8 cellular contexts compared by ENCODE assay signal in the genomic region with DNA sequence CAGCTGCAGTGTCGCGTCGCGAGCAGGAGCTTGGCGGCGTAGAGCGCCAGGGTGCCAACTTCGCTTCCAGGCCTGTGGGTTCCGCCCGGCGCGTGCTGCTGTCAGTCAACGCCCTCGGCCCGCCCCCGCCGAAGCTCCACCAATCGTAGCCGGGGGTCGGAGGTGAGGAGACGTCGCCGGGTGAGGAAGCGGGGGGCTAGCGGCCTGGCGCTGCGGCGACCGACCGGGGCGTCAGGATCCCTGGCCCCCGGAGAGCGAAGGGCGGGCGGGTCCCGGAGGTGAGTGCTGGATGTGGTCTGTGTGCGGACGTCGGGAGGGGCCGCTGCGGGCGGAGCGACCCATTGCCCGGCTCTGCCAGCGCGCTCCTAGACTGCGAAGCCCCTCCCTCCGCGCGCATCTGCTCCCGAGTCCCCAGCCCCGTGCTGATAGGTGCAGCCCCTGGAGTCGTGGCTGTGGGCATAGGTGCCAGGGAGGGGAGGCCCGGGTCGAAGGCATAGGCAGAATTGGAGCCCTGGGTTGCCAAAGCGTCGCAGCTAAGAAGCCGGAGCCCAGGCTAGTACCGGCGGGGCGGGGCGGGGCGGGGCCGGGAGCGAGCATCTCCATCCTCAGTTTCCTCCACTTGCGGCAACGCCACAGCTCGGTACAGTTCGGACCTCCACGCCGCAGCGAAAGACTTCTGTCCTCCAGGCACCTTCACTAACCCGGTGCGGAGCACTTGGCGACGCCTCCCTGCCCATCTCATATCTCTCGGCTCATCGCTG. TPM values are rescaled to one million over a fixed set of nuclear protein-coding genes. Genes with fewer than 3 reads are reported as not detected.
DNase-seq lines count a peak whose midpoint lies in the region; ATAC-seq and TF ChIP-seq lines count a peak whose summit lies in the region.

A gene (plus strand): TSS at position 165 of the 761 bp plus-strand sequence. CDS start 6,386 bp downstream, outside the sequence.

- peaks cover 23 to 46% of the 10 kb centered on the region in 2 donors for H3K4me1 Mint-ChIP-seq in immature natural killer cell

- intact Hi-C loops in spleen (cut with DNase I; ENCODE audit: low total_unique reads) = no loop called here

- TF ChIP-seq POLR2A in spleen (IDR thresholded peaks at IDR 0.05) = no peak

- H3K9me3 Mint-ChIP-seq in immature natural killer cell = no peaks in the 10 kb centered on the region

- no peaks in the 10 kb centered on the region for H3K9me3 ChIP-seq in spleen

- no peaks in the 10 kb centered on the region for H3K27me3 ChIP-seq in spleen (replicated peaks in 1 of 7)

- TF ChIP-seq CTCF in AG04449 (IDR thresholded peaks at IDR 0.05; ENCODE audit: insufficient read depth, low read length, missing control alignments) (no peak), WI38 (IDR thresholded peaks at IDR 0.05; ENCODE audit: low read depth, low read length) (no peak), cardiac fibroblast (IDR thresholded peaks at IDR 0.05; ENCODE audit: low read depth, low read length) (no peak), spleen (IDR thresholded peaks at IDR 0.05 in 8 of 11, conservative IDR thresholded peaks at IDR 0.05 in 3 of 11) (peak in 2 of 11 experiments; percentile 19 to 23)

- H3K27ac ChIP-seq in spleen = peak within 1 kb of the TSS; percentile 87 to 96 (median 92)

- H3K4me3 ChIP-seq in AG04449 (ENCODE audit: low read depth, low read length) = peak within 1 kb of the TSS; percentile 93
- peak within 1 kb of the TSS; percentile 74 for H3K4me3 ChIP-seq in WI38 (ENCODE audit: low read depth, low read length)
- H3K4me3 ChIP-seq in cardiac fibroblast (replicated peaks in 1 of 2; ENCODE audit: low read depth in 2 of 2, low read length in 2 of 2) = peak within 1 kb of the TSS; percentile 75 to 85
- H3K4me3 ChIP-seq in spleen = peak within 1 kb of the TSS; percentile 75 to 98 (median 90)

- peak within 1 kb of the TSS; percentile 94 to 98 (median 96) for H3K27ac Mint-ChIP-seq in immature natural killer cell

- peaks cover 0 to 6% (median 3%) of the 10 kb centered on the region in 3 donors for H3K27me3 Mint-ChIP-seq in immature natural killer cell (ENCODE audit: low read depth in 3 of 3)

- H3K36me3 ChIP-seq in spleen = peaks cover 0 to 23% (median 16%) of the 10 kb centered on the region in 6 donors

- DNase-seq in AG04449 (ENCODE audit: low read depth, low spot score) = peak; percentile 14
- DNase-seq in NCI-H2196 (lab: John Stamatoyannopoulos, UW; ENCODE audit: unreplicated experiment) = peak; percentile 91
- peak; percentile 77 to 81 for DNase-seq in cardiac fibroblast (ENCODE audit: low read depth in 2 of 2)
- peak; percentile 93 to 94 (median 93) for DNase-seq in immature natural killer cell
- DNase-seq in spleen = peak; percentile 98

- ATAC-seq in GM18873 (IDR thresholded peaks at IDR 0.05; ENCODE audit: low FRiP score, unreplicated experiment) (peak; percentile 93), HG03135 (IDR thresholded peaks at IDR 0.05; ENCODE audit: unreplicated experiment) (peak; percentile 94)

- H3K36me3 Mint-ChIP-seq in immature natural killer cell = peaks cover 9 to 12% (median 9%) of the 10 kb centered on the region in 3 donors

- 0 to 1% (median 0%) methylated on average over 17 to 78 of the region's 78 CpGs for WGBS in spleen, 5 donors

- peak within 1 kb of the TSS; percentile 88 to 96 (median 90) for H3K4me3 Mint-ChIP-seq in immature natural killer cell

- CTCF ChIA-PET in AG04449 (lab: Yijun Ruan, JAX) = interaction anchor here (1.4 to 3.2 kb wide), 2 partner anchors 23 to 446 kb away, joined by 4 to 13 read pairs; no protein-coding TSS in a partner anchor

- POLR2A ChIA-PET in AG04449 (lab: Yijun Ruan, JAX) = interaction anchor here (1.0 to 1.7 kb wide), 2 partner anchors 70 to 104 kb away, joined by 3 to 7 read pairs; a partner anchor contains a TSS

- H3K4me1 ChIP-seq in spleen = peaks cover 14 to 67% (median 29%) of the 10 kb centered on the region in 6 donors

RNA-seq across cellular contexts. Expression of the gene that starts here (rescaled TPM):
- 10 to 100 TPM; 11.8 to 34.1 (median 28.6) TPM for polyA plus RNA-seq in immature natural killer cell
- 10 to 100 TPM; 21.7 to 39.1 (median 27.1) TPM for total RNA-seq in spleen
- polyA plus RNA-seq in spleen = 10 to 100 TPM in 2 of 3 donors, 1 to 10 TPM in 1; 6.9 to 12.0 (median 11.2) TPM

Comparison
In these comparisons a context has a peak if more than half of its experiments do, and no peak if none do; other contexts are left out.
1. Peak in every context shown above with its lines: DNase-seq, ATAC-seq, H3K4me3 ChIP-seq and H3K27ac ChIP-seq.
2. DNase-seq: peak in every context shown above with its lines; median percentile 98 in spleen; 93 in immature natural killer cell; 91 in NCI-H2196; 79 in cardiac fibroblast; 14 in AG04449.